In the genomic region with DNA sequence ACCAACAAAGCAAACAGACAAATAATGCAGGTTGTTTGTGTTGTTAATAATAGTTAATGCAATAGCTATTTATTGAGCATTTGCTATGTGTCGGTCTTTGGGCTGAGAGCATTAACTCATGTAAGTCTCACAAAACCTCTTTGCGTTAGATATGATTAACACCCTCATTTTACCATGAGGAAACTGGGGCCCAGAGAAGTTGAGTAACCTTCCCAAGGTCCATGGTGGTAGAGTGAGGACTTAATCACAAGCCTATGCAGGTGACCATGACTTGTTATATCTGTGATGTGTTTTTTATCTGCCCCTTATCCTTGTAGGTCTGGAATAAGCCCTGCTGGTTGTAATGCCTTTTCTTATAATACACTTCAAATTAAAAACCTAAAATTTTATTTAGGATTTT, we compare ENCODE assay signal across 1 cellular context.
TF ChIP-seq lines count a peak whose summit lies in the region.

No MANE protein-coding gene starts in this region.

TF ChIP-seq in HCT116, 20 proteins besides CTCF, POLR2A, EP300 and RAD21 (continued from another document):
- TF ChIP-seq, protein P1, sequence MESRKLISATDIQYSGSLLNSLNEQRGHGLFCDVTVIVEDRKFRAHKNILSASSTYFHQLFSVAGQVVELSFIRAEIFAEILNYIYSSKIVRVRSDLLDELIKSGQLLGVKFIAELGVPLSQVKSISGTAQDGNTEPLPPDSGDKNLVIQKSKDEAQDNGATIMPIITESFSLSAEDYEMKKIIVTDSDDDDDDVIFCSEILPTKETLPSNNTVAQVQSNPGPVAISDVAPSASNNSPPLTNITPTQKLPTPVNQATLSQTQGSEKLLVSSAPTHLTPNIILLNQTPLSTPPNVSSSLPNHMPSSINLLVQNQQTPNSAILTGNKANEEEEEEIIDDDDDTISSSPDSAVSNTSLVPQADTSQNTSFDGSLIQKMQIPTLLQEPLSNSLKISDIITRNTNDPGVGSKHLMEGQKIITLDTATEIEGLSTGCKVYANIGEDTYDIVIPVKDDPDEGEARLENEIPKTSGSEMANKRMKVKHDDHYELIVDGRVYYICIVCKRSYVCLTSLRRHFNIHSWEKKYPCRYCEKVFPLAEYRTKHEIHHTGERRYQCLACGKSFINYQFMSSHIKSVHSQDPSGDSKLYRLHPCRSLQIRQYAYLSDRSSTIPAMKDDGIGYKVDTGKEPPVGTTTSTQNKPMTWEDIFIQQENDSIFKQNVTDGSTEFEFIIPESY (IDR thresholded peaks at IDR 0.05; ENCODE audit: extremely low read depth, insufficient replicate concordance, low read length), result no peak
TF ChIP-seq in HCT116: peak in this region for 0.
